Comparison of ENCODE assay signal across 1 cellular context in the genomic region with DNA sequence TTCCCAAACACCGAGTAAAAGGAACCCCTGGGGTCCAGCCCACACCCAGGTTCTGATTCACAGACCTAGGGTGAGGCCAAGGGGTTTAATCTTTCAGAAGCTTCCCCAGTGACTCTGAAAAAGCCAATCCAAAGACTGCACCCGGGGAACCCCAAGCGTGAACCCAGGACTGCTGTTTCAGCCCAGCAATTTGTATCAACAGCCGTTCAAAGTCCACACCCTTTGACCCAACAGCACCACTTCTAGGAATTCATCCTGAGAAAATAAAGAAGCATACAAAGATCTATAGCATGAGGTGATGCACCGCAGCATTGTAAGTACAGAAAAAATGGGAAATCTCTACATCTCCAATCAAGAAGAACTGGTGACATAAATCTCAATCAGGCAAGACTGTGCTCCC.
A peak's percentile ranks its signal among the peaks of the same experiment; 100 is the strongest.
TF ChIP-seq lines count a peak whose summit lies in the region.

No MANE protein-coding gene starts in this region.

TF ChIP-seq in HepG2, 621 proteins besides CTCF, POLR2A, EP300 and RAD21 (continues in another document):
- TF ChIP-seq, protein P1, sequence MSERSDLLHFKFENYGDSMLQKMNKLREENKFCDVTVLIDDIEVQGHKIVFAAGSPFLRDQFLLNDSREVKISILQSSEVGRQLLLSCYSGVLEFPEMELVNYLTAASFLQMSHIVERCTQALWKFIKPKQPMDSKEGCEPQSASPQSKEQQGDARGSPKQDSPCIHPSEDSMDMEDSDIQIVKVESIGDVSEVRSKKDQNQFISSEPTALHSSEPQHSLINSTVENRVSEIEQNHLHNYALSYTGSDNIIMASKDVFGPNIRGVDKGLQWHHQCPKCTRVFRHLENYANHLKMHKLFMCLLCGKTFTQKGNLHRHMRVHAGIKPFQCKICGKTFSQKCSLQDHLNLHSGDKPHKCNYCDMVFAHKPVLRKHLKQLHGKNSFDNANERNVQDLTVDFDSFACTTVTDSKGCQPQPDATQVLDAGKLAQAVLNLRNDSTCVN (CRISPR knock-in tag; IDR thresholded peaks at IDR 0.05; ENCODE audit: borderline replicate concordance), result no peak
- TF ChIP-seq ZNF577 (CRISPR knock-in tag; IDR thresholded peaks at IDR 0.05; ENCODE audit: borderline replicate concordance, low read depth) (no peak), GATAD1 (CRISPR knock-in tag; IDR thresholded peaks at IDR 0.05) (no peak), HDAC1 (CRISPR knock-in tag; IDR thresholded peaks at IDR 0.05) (peak; percentile 35; the same call in 1 of the 2 replicates), NR2F6 (IDR thresholded peaks at IDR 0.05) (peak; percentile 83), NR2F6 (CRISPR knock-in tag; IDR thresholded peaks at IDR 0.05) (peak; percentile 80), NR2F2 (IDR thresholded peaks at IDR 0.05; ENCODE audit: borderline replicate concordance, low read depth) (peak; percentile 67; the same call in 1 of the 2 replicates), SOX5 (CRISPR knock-in tag; IDR thresholded peaks at IDR 0.05; ENCODE audit: borderline replicate concordance) (no peak), NR2F1 (CRISPR knock-in tag; IDR thresholded peaks at IDR 0.05) (peak; percentile 69 to 76), HNF4A (CRISPR knock-in tag; IDR thresholded peaks at IDR 0.05) (peak; percentile 89), ZNF644 (CRISPR knock-in tag; IDR thresholded peaks at IDR 0.05; ENCODE audit: low read depth) (0 out of 2 replicates have a peak, but pooled peaks have one; percentile 35), ATF1 (CRISPR knock-in tag; IDR thresholded peaks at IDR 0.05) (no peak), TARDBP (CRISPR knock-in tag; IDR thresholded peaks at IDR 0.05) (0 out of 2 replicates have a peak, but pooled peaks have one; percentile 31), EEA1 (CRISPR knock-in tag; IDR thresholded peaks at IDR 0.05; ENCODE audit: borderline replicate concordance) (no peak), IRF2 (CRISPR knock-in tag; IDR thresholded peaks at IDR 0.05) (0 out of 2 replicates have a peak, but pooled peaks have one; percentile 23), FOXO1 (CRISPR knock-in tag; IDR thresholded peaks at IDR 0.05) (peak; percentile 50; the same call in 1 of the 2 replicates), MAFG (CRISPR knock-in tag; IDR thresholded peaks at IDR 0.05) (no peak), FOXK1 (CRISPR knock-in tag; IDR thresholded peaks at IDR 0.05; ENCODE audit: borderline replicate concordance, low read depth) (0 out of 2 replicates have a peak, but pooled peaks have one; percentile 20), FOXA3 (CRISPR knock-in tag; IDR thresholded peaks at IDR 0.05) (peak; percentile 41), PHF21A (CRISPR knock-in tag; IDR thresholded peaks at IDR 0.05) (peak; percentile 27; the same call in 1 of the 2 replicates)
- TF ChIP-seq, protein P2, sequence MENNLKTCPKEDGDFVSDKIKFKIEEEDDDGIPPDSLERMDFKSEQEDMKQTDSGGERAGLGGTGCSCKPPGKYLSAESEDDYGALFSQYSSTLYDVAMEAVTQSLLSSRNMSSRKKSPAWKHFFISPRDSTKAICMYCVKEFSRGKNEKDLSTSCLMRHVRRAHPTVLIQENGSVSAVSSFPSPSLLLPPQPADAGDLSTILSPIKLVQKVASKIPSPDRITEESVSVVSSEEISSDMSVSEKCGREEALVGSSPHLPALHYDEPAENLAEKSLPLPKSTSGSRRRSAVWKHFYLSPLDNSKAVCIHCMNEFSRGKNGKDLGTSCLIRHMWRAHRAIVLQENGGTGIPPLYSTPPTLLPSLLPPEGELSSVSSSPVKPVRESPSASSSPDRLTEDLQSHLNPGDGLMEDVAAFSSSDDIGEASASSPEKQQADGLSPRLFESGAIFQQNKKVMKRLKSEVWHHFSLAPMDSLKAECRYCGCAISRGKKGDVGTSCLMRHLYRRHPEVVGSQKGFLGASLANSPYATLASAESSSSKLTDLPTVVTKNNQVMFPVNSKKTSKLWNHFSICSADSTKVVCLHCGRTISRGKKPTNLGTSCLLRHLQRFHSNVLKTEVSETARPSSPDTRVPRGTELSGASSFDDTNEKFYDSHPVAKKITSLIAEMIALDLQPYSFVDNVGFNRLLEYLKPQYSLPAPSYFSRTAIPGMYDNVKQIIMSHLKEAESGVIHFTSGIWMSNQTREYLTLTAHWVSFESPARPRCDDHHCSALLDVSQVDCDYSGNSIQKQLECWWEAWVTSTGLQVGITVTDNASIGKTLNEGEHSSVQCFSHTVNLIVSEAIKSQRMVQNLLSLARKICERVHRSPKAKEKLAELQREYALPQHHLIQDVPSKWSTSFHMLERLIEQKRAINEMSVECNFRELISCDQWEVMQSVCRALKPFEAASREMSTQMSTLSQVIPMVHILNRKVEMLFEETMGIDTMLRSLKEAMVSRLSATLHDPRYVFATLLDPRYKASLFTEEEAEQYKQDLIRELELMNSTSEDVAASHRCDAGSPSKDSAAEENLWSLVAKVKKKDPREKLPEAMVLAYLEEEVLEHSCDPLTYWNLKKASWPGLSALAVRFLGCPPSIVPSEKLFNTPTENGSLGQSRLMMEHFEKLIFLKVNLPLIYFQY (CRISPR knock-in tag; IDR thresholded peaks at IDR 0.05; ENCODE audit: borderline replicate concordance), result peak; percentile 33; the same call in 1 of the 2 replicates
- TF ChIP-seq, protein P3, sequence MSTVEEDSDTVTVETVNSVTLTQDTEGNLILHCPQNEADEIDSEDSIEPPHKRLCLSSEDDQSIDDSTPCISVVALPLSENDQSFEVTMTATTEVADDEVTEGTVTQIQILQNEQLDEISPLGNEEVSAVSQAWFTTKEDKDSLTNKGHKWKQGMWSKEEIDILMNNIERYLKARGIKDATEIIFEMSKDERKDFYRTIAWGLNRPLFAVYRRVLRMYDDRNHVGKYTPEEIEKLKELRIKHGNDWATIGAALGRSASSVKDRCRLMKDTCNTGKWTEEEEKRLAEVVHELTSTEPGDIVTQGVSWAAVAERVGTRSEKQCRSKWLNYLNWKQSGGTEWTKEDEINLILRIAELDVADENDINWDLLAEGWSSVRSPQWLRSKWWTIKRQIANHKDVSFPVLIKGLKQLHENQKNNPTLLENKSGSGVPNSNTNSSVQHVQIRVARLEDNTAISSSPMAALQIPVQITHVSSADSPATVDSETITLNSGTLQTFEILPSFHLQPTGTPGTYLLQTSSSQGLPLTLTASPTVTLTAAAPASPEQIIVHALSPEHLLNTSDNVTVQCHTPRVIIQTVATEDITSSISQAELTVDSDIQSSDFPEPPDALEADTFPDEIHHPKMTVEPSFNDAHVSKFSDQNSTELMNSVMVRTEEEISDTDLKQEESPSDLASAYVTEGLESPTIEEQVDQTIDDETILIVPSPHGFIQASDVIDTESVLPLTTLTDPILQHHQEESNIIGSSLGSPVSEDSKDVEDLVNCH (CRISPR knock-in tag; IDR thresholded peaks at IDR 0.05), result no peak
- TF ChIP-seq, protein P4, sequence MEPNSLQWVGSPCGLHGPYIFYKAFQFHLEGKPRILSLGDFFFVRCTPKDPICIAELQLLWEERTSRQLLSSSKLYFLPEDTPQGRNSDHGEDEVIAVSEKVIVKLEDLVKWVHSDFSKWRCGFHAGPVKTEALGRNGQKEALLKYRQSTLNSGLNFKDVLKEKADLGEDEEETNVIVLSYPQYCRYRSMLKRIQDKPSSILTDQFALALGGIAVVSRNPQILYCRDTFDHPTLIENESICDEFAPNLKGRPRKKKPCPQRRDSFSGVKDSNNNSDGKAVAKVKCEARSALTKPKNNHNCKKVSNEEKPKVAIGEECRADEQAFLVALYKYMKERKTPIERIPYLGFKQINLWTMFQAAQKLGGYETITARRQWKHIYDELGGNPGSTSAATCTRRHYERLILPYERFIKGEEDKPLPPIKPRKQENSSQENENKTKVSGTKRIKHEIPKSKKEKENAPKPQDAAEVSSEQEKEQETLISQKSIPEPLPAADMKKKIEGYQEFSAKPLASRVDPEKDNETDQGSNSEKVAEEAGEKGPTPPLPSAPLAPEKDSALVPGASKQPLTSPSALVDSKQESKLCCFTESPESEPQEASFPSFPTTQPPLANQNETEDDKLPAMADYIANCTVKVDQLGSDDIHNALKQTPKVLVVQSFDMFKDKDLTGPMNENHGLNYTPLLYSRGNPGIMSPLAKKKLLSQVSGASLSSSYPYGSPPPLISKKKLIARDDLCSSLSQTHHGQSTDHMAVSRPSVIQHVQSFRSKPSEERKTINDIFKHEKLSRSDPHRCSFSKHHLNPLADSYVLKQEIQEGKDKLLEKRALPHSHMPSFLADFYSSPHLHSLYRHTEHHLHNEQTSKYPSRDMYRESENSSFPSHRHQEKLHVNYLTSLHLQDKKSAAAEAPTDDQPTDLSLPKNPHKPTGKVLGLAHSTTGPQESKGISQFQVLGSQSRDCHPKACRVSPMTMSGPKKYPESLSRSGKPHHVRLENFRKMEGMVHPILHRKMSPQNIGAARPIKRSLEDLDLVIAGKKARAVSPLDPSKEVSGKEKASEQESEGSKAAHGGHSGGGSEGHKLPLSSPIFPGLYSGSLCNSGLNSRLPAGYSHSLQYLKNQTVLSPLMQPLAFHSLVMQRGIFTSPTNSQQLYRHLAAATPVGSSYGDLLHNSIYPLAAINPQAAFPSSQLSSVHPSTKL (CRISPR knock-in tag; IDR thresholded peaks at IDR 0.05), result peak; percentile 51
- TF ChIP-seq, protein P5, sequence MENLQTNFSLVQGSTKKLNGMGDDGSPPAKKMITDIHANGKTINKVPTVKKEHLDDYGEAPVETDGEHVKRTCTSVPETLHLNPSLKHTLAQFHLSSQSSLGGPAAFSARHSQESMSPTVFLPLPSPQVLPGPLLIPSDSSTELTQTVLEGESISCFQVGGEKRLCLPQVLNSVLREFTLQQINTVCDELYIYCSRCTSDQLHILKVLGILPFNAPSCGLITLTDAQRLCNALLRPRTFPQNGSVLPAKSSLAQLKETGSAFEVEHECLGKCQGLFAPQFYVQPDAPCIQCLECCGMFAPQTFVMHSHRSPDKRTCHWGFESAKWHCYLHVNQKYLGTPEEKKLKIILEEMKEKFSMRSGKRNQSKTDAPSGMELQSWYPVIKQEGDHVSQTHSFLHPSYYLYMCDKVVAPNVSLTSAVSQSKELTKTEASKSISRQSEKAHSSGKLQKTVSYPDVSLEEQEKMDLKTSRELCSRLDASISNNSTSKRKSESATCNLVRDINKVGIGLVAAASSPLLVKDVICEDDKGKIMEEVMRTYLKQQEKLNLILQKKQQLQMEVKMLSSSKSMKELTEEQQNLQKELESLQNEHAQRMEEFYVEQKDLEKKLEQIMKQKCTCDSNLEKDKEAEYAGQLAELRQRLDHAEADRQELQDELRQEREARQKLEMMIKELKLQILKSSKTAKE (CRISPR knock-in tag; IDR thresholded peaks at IDR 0.05; ENCODE audit: borderline replicate concordance), result peak; percentile 66
- TF ChIP-seq, protein P6, sequence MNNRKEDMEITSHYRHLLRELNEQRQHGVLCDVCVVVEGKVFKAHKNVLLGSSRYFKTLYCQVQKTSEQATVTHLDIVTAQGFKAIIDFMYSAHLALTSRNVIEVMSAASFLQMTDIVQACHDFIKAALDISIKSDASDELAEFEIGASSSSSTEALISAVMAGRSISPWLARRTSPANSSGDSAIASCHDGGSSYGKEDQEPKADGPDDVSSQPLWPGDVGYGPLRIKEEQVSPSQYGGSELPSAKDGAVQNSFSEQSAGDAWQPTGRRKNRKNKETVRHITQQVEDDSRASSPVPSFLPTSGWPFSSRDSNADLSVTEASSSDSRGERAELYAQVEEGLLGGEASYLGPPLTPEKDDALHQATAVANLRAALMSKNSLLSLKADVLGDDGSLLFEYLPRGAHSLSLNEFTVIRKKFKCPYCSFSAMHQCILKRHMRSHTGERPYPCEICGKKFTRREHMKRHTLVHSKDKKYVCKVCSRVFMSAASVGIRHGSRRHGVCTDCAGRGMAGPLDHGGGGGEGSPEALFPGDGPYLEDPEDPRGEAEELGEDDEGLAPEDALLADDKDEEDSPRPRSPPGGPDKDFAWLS (CRISPR knock-in tag; IDR thresholded peaks at IDR 0.05; ENCODE audit: borderline replicate concordance), result no peak
- TF ChIP-seq, protein P7, sequence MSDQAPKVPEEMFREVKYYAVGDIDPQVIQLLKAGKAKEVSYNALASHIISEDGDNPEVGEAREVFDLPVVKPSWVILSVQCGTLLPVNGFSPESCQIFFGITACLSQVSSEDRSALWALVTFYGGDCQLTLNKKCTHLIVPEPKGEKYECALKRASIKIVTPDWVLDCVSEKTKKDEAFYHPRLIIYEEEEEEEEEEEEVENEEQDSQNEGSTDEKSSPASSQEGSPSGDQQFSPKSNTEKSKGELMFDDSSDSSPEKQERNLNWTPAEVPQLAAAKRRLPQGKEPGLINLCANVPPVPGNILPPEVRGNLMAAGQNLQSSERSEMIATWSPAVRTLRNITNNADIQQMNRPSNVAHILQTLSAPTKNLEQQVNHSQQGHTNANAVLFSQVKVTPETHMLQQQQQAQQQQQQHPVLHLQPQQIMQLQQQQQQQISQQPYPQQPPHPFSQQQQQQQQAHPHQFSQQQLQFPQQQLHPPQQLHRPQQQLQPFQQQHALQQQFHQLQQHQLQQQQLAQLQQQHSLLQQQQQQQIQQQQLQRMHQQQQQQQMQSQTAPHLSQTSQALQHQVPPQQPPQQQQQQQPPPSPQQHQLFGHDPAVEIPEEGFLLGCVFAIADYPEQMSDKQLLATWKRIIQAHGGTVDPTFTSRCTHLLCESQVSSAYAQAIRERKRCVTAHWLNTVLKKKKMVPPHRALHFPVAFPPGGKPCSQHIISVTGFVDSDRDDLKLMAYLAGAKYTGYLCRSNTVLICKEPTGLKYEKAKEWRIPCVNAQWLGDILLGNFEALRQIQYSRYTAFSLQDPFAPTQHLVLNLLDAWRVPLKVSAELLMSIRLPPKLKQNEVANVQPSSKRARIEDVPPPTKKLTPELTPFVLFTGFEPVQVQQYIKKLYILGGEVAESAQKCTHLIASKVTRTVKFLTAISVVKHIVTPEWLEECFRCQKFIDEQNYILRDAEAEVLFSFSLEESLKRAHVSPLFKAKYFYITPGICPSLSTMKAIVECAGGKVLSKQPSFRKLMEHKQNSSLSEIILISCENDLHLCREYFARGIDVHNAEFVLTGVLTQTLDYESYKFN (CRISPR knock-in tag; conservative IDR thresholded peaks at IDR 0.05), result peak; percentile 35; the same call in 1 of the 2 replicates
- TF ChIP-seq, protein P8, sequence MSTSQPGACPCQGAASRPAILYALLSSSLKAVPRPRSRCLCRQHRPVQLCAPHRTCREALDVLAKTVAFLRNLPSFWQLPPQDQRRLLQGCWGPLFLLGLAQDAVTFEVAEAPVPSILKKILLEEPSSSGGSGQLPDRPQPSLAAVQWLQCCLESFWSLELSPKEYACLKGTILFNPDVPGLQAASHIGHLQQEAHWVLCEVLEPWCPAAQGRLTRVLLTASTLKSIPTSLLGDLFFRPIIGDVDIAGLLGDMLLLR (CRISPR knock-in tag; IDR thresholded peaks at IDR 0.05), result no peak
